ENCODE assay signal across 9 cellular contexts in genomic region chr17:47305302-47305923, GRCh38. TPM values are rescaled to one million over a fixed set of nuclear protein-coding genes. Genes with fewer than 3 reads are reported as not detected.
DNase-seq lines count a peak whose midpoint lies in the region; ATAC-seq and TF ChIP-seq lines count a peak whose summit lies in the region.
"Had no signal": no experiment of that assay in that cellular context is flagged by ENCODE, and none has a peak within 500 bp of the region (broad histone marks: within the 10 kb centered on the region; RNA-seq: fewer than 3 reads in every experiment).

No MANE protein-coding gene starts in this region.

- H3K4me1 ChIP-seq in HEK293 (ENCODE audit: control insufficient read depth, insufficient read depth, low read length): no peaks in the 10 kb centered on the region

- no peak overlapping the region for H3K4me3 Mint-ChIP-seq in activated T-helper 17 cell treated with anti-CD3 and anti-CD28 coated beads, Interleukin-2, amount 50 U/mL, for 72 hours
- H3K4me3 Mint-ChIP-seq in stimulated activated naive CD8-positive, alpha-beta T cell treated with anti-CD3 and anti-CD28 coated beads, Interleukin-15, amount 100 ng/mL, for 72 hours: no peak overlapping the region

- no peak overlapping the region for H3K27ac ChIP-seq in HEK293 (ENCODE audit: extremely low read depth, low read depth, low read length)

- no peaks in the 10 kb centered on the region for H3K36me3 ChIP-seq in HEK293 (ENCODE audit: control insufficient read depth in 2 of 2, insufficient read depth in 1 of 2, low read length in 2 of 2)

- peaks cover 6% of the 10 kb centered on the region for H3K9me3 Mint-ChIP-seq in activated T-helper 17 cell treated with anti-CD3 and anti-CD28 coated beads, Interleukin-2, amount 50 U/mL, for 72 hours
- peaks cover 11 to 14% of the 10 kb centered on the region in 2 donors for H3K9me3 Mint-ChIP-seq in stimulated activated naive CD8-positive, alpha-beta T cell treated with anti-CD3 and anti-CD28 coated beads, Interleukin-15, amount 100 ng/mL, for 72 hours

- peaks cover 7% of the 10 kb centered on the region for H3K4me1 Mint-ChIP-seq in activated T-helper 17 cell treated with anti-CD3 and anti-CD28 coated beads, Interleukin-2, amount 50 U/mL, for 72 hours
- H3K4me1 Mint-ChIP-seq in stimulated activated naive CD8-positive, alpha-beta T cell treated with anti-CD3 and anti-CD28 coated beads, Interleukin-15, amount 100 ng/mL, for 72 hours: peaks cover 16% of the 10 kb centered on the region

- no peak overlapping the region for H3K4me3 ChIP-seq in HEK293 (ENCODE audit: low read depth, low read length)

- POLR2A ChIA-PET in HEK293 (lab: Yijun Ruan, JAX): interaction anchor here (0.6 to 1.5 kb wide), 3 partner anchors 26 to 116 kb away, joined by 3 read pairs; partner anchors contain the start of gene CDC27

- ATAC-seq in activated T-helper 17 cell treated with anti-CD3 and anti-CD28 coated beads, Interleukin-2, amount 50 U/mL, for 72 hours (replicated peaks): peak; percentile 54
- ATAC-seq in left cardiac atrium: peak; percentile 70 to 77
- peak; percentile 77 for ATAC-seq in stimulated activated naive CD8-positive, alpha-beta T cell treated with anti-CD3 and anti-CD28 coated beads, Interleukin-15, amount 100 ng/mL, for 72 hours
- ATAC-seq in GM19452 (IDR thresholded peaks at IDR 0.05; ENCODE audit: unreplicated experiment): no peak

- intact Hi-C loops in left cardiac atrium (cut with DNase I): no loop called here

- peak overlapping the region; percentile 37 for H3K27ac Mint-ChIP-seq in activated T-helper 17 cell treated with anti-CD3 and anti-CD28 coated beads, Interleukin-2, amount 50 U/mL, for 72 hours
- peak overlapping the region; percentile 0 to 6 for H3K27ac Mint-ChIP-seq in stimulated activated naive CD8-positive, alpha-beta T cell treated with anti-CD3 and anti-CD28 coated beads, Interleukin-15, amount 100 ng/mL, for 72 hours

- no peaks in the 10 kb centered on the region for H3K36me3 Mint-ChIP-seq in activated T-helper 17 cell treated with anti-CD3 and anti-CD28 coated beads, Interleukin-2, amount 50 U/mL, for 72 hours (ENCODE audit: low read depth)

- no peak for DNase-seq in left cardiac atrium
- DNase-seq in stimulated activated naive CD8-positive, alpha-beta T cell treated with anti-CD3 and anti-CD28 coated beads, Interleukin-15, amount 100 ng/mL, for 72 hours: no peak
- no peak for DNase-seq in stimulated activated CD4-positive, alpha-beta T cell treated with anti-CD3 and anti-CD28 coated beads, Interleukin-12 subunit alpha, Interleukin-12 subunit beta, amount 100 ng/mL, for 4 hours
- DNase-seq in NCI-H345 treated with DMSO at 0.1 percent for 48 hours (lab: John Stamatoyannopoulos, UW; ENCODE audit: unreplicated experiment): no peak
- DNase-seq in nucleus accumbens (lab: John Stamatoyannopoulos, UW): no peak
- DNase-seq: central memory CD4-positive, alpha-beta T cell had no signal

- H3K27me3 Mint-ChIP-seq in activated T-helper 17 cell treated with anti-CD3 and anti-CD28 coated beads, Interleukin-2, amount 50 U/mL, for 72 hours: no peaks in the 10 kb centered on the region
- no peaks in the 10 kb centered on the region for H3K27me3 Mint-ChIP-seq in stimulated activated naive CD8-positive, alpha-beta T cell treated with anti-CD3 and anti-CD28 coated beads, Interleukin-15, amount 100 ng/mL, for 72 hours

- TF ChIP-seq CTCF in HEK293 (tag by site-specific recombination; IDR thresholded peaks at IDR 0.05): no peak

- H3K9me3 ChIP-seq in HEK293 (ENCODE audit: control insufficient read depth, insufficient read depth, low read depth, low read length): no peaks in the 10 kb centered on the region

- CTCF ChIA-PET in HEK293 (lab: Yijun Ruan, JAX): interaction anchor here (0.6 to 1.5 kb wide), 6 partner anchors 10 to 362 kb away, joined by 3 to 14 read pairs (median 4); no protein-coding TSS in a partner anchor

TF ChIP-seq in HEK293, 187 proteins besides CTCF, POLR2A, EP300 and RAD21:
- TF ChIP-seq ZNF280D (tag by site-specific recombination; IDR thresholded peaks at IDR 0.05) (no peak), SP7 (tag by site-specific recombination; IDR thresholded peaks at IDR 0.05) (peak; percentile 34; the same call in 1 of the 2 replicates), ZNF664 (tag by site-specific recombination; IDR thresholded peaks at IDR 0.05) (peak; percentile 60)

RNA-seq across cellular contexts. Expression of gene EFCAB13, which starts 18.3 kb away (rescaled TPM):
- total RNA-seq in activated T-helper 17 cell treated with anti-CD3 and anti-CD28 coated beads, Interleukin-2, amount 50 U/mL, for 72 hours: 1 to 10 TPM; 3.0 to 3.4 TPM
- total RNA-seq in left cardiac atrium: 1 to 10 TPM; 5.7 to 6.8 TPM

RNA-seq across cellular contexts. Expression of gene ITGB3, which starts 51.8 kb away (rescaled TPM):
- under 1 TPM in 1 of 2 donors, not detected in 1; 0.11 TPM for total RNA-seq in activated T-helper 17 cell treated with anti-CD3 and anti-CD28 coated beads, Interleukin-2, amount 50 U/mL, for 72 hours
- 10 to 100 TPM in 1 of 2 donors, 1 to 10 TPM in 1; 5.9 to 19.5 TPM for total RNA-seq in left cardiac atrium

Comparison
In these comparisons a context has a peak if more than half of its experiments do, and no peak if none do; other contexts are left out.
1. RNA of gene ITGB3, which starts 51.8 kb away (total RNA-seq): 5.9 to 19.5 TPM in left cardiac atrium; 0.11 TPM in activated T-helper 17 cell treated with anti-CD3 and anti-CD28 coated beads, Interleukin-2, amount 50 U/mL, for 72 hours; every median in the first group is over 4 times any median in the second.